Comparison of ENCODE assay signal across 15 cellular contexts in genomic region chr12:128813883-128814282, GRCh38. TPM values are rescaled to one million over a fixed set of nuclear protein-coding genes. Genes with fewer than 3 reads are reported as not detected.
DNase-seq lines count a peak whose midpoint lies in the region; ATAC-seq lines count a peak whose summit lies in the region.
"Had no signal": no experiment of that assay in that cellular context is flagged by ENCODE, and none has a peak within 500 bp of the region (broad histone marks: within the 10 kb centered on the region; RNA-seq: fewer than 3 reads in every experiment).

No MANE protein-coding gene starts in this region.

- peak overlapping the region; percentile 33 for H3K27ac ChIP-seq in temporal lobe (ENCODE audit: low read depth, low read length)
- H3K27ac ChIP-seq: PC-9, upper lobe of left lung, WERI-Rb-1 had no signal

- no peaks in the 10 kb centered on the region for H3K9me3 Mint-ChIP-seq in activated T-cell treated with anti-CD3 and anti-CD28 coated beads, Interleukin-2, amount 50 U/mL, for 24 hours

- no peak for DNase-seq in activated T-cell treated with anti-CD3 and anti-CD28 coated beads, Interleukin-2, amount 50 U/mL, for 24 hours
- no peak for DNase-seq in activated T-cell treated with anti-CD3 and anti-CD28 coated beads for 4 hours
- peak; percentile 21 for DNase-seq in fibroblast of gingiva (ENCODE audit: low read depth)
- DNase-seq in HK-2 (ENCODE audit: unreplicated experiment), result no peak
- DNase-seq in mesenteric fat pad (ENCODE audit: low spot score), result no peak
- DNase-seq in NCI-H2081 treated with DMSO at 0.1 percent for 48 hours (lab: John Stamatoyannopoulos, UW), result no peak
- DNase-seq: ACHN; NCI-H146; PC-9; stimulated activated CD4-positive, alpha-beta T cell treated with anti-CD3 and anti-CD28 coated beads, Interleukin-4, amount 100 ng/mL, for 24 hours; upper lobe of left lung; WERI-Rb-1 had no signal

- H3K36me3 Mint-ChIP-seq in activated T-cell treated with anti-CD3 and anti-CD28 coated beads, Interleukin-2, amount 50 U/mL, for 24 hours (ENCODE audit: low read depth), result peaks cover 84% of the 10 kb centered on the region

- no peak overlapping the region for H3K4me3 Mint-ChIP-seq in activated T-cell treated with anti-CD3 and anti-CD28 coated beads, Interleukin-2, amount 50 U/mL, for 24 hours
- H3K4me3 Mint-ChIP-seq: activated naive CD8-positive, alpha-beta T cell had no signal

- H3K27me3 Mint-ChIP-seq in activated T-cell treated with anti-CD3 and anti-CD28 coated beads, Interleukin-2, amount 50 U/mL, for 24 hours, result no peaks in the 10 kb centered on the region
- H3K27me3 Mint-ChIP-seq: activated naive CD8-positive, alpha-beta T cell had no signal

- peak overlapping the region; percentile 4 for H3K27ac Mint-ChIP-seq in activated T-cell treated with anti-CD3 and anti-CD28 coated beads, Interleukin-2, amount 50 U/mL, for 24 hours
- H3K27ac Mint-ChIP-seq: activated naive CD8-positive, alpha-beta T cell had no signal

- ATAC-seq in HG03095 (IDR thresholded peaks at IDR 0.05; ENCODE audit: unreplicated experiment), result peak; percentile 14

- H3K4me1 Mint-ChIP-seq in activated T-cell treated with anti-CD3 and anti-CD28 coated beads, Interleukin-2, amount 50 U/mL, for 24 hours (ENCODE audit: low read depth), result peaks cover 85% of the 10 kb centered on the region

RNA-seq across cellular contexts. Expression of gene SLC15A4, which starts 9.9 kb away (rescaled TPM):
- 19.9 TPM for total RNA-seq in temporal lobe
- 26.5 TPM for total RNA-seq in mesenteric fat pad

RNA-seq across cellular contexts. Expression of gene GLT1D1, which starts 39.4 kb away (rescaled TPM):
- total RNA-seq in temporal lobe (9.6 TPM), mesenteric fat pad (4.1 TPM)
- total RNA-seq: PC-9 had no signal
